ENCODE assay signal across 1 cellular context in the genomic region with DNA sequence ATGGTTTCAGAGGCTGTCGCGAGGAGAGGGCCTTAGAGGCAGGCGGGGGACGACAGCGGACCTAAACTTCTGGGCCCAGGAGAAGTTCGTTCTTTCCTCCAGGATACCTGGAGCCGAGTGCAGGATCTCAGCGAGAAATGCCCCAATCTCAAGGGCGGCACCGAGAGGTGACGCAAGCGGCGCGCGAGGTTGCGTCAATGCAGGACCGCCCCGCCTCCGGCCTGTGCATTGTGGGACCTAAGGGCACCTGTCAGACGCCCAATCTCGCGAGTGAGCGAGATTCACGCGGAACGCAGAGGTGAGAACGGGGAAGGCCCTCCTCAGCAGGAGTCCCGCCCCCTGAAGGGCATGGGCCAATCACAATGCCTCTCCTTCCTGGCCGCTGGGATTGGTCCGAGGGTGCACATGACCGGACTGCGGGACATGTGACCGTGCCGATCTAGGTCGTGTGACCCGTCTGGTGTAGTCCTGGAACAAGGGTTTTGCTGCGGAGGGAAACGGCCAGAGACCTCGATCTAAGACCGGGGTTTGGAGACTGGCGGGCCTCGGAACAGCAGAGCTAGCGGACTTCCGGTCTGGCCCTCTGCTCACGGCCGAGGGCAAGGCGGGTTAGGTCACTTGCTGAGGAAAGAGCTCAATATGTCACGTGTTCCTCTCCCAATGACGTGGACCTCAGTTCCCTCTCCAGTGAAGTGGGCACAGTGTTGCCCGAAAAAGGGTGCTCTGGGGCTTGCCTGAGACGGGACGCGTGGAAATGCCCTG.
TF ChIP-seq lines count a peak whose summit lies in the region.

No MANE protein-coding gene starts in this region.

TF ChIP-seq in WTC11, 78 proteins besides CTCF, POLR2A, EP300 and RAD21 (continued from another document):
- TF ChIP-seq AFF4 (CRISPR knock-in tag; IDR thresholded peaks at IDR 0.05; ENCODE audit: borderline replicate concordance) (0 out of 2 replicates have a peak, but pooled peaks have one; percentile 27), USF1 (CRISPR knock-in tag; IDR thresholded peaks at IDR 0.05) (peak; percentile 100), SP1 (CRISPR knock-in tag; conservative IDR thresholded peaks at IDR 0.05) (peak; percentile 99), CREB1 (CRISPR knock-in tag; IDR thresholded peaks at IDR 0.05) (peak; percentile 80; the same call in 1 of the 2 replicates), FOXK1 (CRISPR knock-in tag; IDR thresholded peaks at IDR 0.05) (peak; percentile 96)
